ENCODE assay signal across 1 cellular context in the genomic region with DNA sequence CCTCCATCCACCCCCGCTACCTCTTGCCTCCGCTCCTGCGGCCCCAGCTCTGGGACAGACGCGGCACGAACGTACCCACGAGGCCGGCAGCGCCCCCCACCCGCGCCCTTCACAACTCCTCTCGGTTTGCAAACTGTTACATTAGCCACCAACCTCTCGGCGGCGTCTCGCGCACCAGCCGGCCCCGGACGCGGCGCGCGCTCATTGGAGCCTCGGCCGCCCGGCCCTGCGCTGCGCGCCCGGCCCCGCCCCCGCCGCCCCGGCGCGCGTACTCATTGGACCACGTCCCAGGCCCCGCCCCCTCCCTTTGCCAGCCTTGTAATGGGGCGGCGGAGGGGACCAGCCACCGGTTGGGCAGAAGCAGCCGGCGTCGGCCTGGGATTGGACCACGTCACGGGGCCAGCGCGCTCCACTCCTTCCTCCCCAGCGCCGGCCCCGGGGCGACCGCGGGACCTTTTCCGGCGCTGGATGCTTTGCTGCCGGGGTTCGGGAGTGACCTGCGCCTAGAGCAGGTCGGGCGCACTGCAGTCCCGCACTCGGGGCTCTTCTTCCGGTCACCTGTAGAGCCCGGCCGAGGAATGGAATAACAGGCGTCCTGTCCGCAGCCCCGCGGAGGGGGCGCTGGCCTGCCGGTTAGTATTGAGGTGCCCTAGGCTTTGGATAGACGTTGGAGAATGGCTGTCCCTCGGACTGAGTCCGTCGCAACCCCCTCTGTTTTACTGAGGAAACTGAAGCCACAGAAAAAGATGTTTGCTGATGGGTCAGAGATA.
TF ChIP-seq lines count a peak whose summit lies in the region.

A gene with protein sequence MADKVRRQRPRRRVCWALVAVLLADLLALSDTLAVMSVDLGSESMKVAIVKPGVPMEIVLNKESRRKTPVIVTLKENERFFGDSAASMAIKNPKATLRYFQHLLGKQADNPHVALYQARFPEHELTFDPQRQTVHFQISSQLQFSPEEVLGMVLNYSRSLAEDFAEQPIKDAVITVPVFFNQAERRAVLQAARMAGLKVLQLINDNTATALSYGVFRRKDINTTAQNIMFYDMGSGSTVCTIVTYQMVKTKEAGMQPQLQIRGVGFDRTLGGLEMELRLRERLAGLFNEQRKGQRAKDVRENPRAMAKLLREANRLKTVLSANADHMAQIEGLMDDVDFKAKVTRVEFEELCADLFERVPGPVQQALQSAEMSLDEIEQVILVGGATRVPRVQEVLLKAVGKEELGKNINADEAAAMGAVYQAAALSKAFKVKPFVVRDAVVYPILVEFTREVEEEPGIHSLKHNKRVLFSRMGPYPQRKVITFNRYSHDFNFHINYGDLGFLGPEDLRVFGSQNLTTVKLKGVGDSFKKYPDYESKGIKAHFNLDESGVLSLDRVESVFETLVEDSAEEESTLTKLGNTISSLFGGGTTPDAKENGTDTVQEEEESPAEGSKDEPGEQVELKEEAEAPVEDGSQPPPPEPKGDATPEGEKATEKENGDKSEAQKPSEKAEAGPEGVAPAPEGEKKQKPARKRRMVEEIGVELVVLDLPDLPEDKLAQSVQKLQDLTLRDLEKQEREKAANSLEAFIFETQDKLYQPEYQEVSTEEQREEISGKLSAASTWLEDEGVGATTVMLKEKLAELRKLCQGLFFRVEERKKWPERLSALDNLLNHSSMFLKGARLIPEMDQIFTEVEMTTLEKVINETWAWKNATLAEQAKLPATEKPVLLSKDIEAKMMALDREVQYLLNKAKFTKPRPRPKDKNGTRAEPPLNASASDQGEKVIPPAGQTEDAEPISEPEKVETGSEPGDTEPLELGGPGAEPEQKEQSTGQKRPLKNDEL (minus strand): TSS at position 206 of the 770 bp plus-strand sequence. CDS start 1,045 bp downstream, outside the sequence.

TF ChIP-seq in HepG2, 621 proteins besides CTCF, POLR2A, EP300 and RAD21 (continued from another document and continues in another):
- TF ChIP-seq, protein P1, sequence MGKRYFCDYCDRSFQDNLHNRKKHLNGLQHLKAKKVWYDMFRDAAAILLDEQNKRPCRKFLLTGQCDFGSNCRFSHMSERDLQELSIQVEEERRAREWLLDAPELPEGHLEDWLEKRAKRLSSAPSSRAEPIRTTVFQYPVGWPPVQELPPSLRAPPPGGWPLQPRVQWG (CRISPR knock-in tag; IDR thresholded peaks at IDR 0.05; ENCODE audit: borderline replicate concordance, low read depth), result no peak
- TF ChIP-seq GATAD2A (CRISPR knock-in tag; IDR thresholded peaks at IDR 0.05) (peak; percentile 59), ARNTL (CRISPR knock-in tag; IDR thresholded peaks at IDR 0.05) (no peak), ZNF674 (CRISPR knock-in tag; IDR thresholded peaks at IDR 0.05; ENCODE audit: low read depth) (no peak), ZBTB3 (CRISPR knock-in tag; IDR thresholded peaks at IDR 0.05; ENCODE audit: borderline replicate concordance, low read depth) (no peak), ZNF432 (CRISPR knock-in tag; IDR thresholded peaks at IDR 0.05; ENCODE audit: borderline replicate concordance) (no peak), ZNF841 (CRISPR knock-in tag; IDR thresholded peaks at IDR 0.05; ENCODE audit: borderline replicate concordance) (no peak), SP2 (CRISPR knock-in tag; IDR thresholded peaks at IDR 0.05) (peak; percentile 74), HNRNPL (IDR thresholded peaks at IDR 0.05; ENCODE audit: low read depth, low read length) (no peak; the same call in 1 of the 2 replicates), FLYWCH1 (CRISPR knock-in tag; IDR thresholded peaks at IDR 0.05) (no peak), ZNF605 (CRISPR knock-in tag; IDR thresholded peaks at IDR 0.05) (0 out of 2 replicates have a peak, but pooled peaks have one; percentile 17), ZNF607 (CRISPR knock-in tag; IDR thresholded peaks at IDR 0.05; ENCODE audit: borderline replicate concordance) (no peak), EED (CRISPR knock-in tag; IDR thresholded peaks at IDR 0.05) (no peak), ZFP36 (IDR thresholded peaks at IDR 0.05; ENCODE audit: borderline replicate concordance, low read depth, low read length, partially characterized antibody) (no peak), SYNCRIP (IDR thresholded peaks at IDR 0.05; ENCODE audit: insufficient read depth, low read depth, low read length) (no peak), PCBP2 (optimal IDR thresholded peaks at IDR 0.05; ENCODE audit: low read depth, low read length, poor library complexity, severe bottlenecking) (no peak), KDM5A (IDR thresholded peaks at IDR 0.05; ENCODE audit: borderline replicate concordance, low read length) (peak; percentile 51; the same call in 1 of the 2 replicates), ZNF549 (CRISPR knock-in tag; IDR thresholded peaks at IDR 0.05) (no peak), ZNF772 (CRISPR knock-in tag; IDR thresholded peaks at IDR 0.05) (no peak), ZNF850 (CRISPR knock-in tag; conservative IDR thresholded peaks at IDR 0.05) (no peak), HOXD1 (CRISPR knock-in tag; IDR thresholded peaks at IDR 0.05) (no peak), SAP130 (CRISPR knock-in tag; IDR thresholded peaks at IDR 0.05; ENCODE audit: low read depth) (peak; percentile 91), DNMT1 (CRISPR knock-in tag; IDR thresholded peaks at IDR 0.05) (no peak), ZFP1 (CRISPR knock-in tag; IDR thresholded peaks at IDR 0.05) (no peak), ZBTB42 (CRISPR knock-in tag; IDR thresholded peaks at IDR 0.05) (no peak)
- TF ChIP-seq, protein P2, sequence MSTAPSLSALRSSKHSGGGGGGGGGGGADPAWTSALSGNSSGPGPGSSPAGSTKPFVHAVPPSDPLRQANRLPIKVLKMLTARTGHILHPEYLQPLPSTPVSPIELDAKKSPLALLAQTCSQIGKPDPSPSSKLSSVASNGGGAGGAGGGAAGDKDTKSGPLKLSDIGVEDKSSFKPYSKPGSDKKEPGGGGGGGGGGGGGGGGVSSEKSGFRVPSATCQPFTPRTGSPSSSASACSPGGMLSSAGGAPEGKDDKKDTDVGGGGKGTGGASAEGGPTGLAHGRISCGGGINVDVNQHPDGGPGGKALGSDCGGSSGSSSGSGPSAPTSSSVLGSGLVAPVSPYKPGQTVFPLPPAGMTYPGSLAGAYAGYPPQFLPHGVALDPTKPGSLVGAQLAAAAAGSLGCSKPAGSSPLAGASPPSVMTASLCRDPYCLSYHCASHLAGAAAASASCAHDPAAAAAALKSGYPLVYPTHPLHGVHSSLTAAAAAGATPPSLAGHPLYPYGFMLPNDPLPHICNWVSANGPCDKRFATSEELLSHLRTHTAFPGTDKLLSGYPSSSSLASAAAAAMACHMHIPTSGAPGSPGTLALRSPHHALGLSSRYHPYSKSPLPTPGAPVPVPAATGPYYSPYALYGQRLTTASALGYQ (CRISPR knock-in tag; IDR thresholded peaks at IDR 0.05), result no peak
- TF ChIP-seq, protein P3, sequence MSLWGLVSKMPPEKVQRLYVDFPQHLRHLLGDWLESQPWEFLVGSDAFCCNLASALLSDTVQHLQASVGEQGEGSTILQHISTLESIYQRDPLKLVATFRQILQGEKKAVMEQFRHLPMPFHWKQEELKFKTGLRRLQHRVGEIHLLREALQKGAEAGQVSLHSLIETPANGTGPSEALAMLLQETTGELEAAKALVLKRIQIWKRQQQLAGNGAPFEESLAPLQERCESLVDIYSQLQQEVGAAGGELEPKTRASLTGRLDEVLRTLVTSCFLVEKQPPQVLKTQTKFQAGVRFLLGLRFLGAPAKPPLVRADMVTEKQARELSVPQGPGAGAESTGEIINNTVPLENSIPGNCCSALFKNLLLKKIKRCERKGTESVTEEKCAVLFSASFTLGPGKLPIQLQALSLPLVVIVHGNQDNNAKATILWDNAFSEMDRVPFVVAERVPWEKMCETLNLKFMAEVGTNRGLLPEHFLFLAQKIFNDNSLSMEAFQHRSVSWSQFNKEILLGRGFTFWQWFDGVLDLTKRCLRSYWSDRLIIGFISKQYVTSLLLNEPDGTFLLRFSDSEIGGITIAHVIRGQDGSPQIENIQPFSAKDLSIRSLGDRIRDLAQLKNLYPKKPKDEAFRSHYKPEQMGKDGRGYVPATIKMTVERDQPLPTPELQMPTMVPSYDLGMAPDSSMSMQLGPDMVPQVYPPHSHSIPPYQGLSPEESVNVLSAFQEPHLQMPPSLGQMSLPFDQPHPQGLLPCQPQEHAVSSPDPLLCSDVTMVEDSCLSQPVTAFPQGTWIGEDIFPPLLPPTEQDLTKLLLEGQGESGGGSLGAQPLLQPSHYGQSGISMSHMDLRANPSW (CRISPR knock-in tag; IDR thresholded peaks at IDR 0.05; ENCODE audit: borderline replicate concordance), result peak; percentile 48; the same call in 1 of the 2 replicates
- TF ChIP-seq, protein P4, sequence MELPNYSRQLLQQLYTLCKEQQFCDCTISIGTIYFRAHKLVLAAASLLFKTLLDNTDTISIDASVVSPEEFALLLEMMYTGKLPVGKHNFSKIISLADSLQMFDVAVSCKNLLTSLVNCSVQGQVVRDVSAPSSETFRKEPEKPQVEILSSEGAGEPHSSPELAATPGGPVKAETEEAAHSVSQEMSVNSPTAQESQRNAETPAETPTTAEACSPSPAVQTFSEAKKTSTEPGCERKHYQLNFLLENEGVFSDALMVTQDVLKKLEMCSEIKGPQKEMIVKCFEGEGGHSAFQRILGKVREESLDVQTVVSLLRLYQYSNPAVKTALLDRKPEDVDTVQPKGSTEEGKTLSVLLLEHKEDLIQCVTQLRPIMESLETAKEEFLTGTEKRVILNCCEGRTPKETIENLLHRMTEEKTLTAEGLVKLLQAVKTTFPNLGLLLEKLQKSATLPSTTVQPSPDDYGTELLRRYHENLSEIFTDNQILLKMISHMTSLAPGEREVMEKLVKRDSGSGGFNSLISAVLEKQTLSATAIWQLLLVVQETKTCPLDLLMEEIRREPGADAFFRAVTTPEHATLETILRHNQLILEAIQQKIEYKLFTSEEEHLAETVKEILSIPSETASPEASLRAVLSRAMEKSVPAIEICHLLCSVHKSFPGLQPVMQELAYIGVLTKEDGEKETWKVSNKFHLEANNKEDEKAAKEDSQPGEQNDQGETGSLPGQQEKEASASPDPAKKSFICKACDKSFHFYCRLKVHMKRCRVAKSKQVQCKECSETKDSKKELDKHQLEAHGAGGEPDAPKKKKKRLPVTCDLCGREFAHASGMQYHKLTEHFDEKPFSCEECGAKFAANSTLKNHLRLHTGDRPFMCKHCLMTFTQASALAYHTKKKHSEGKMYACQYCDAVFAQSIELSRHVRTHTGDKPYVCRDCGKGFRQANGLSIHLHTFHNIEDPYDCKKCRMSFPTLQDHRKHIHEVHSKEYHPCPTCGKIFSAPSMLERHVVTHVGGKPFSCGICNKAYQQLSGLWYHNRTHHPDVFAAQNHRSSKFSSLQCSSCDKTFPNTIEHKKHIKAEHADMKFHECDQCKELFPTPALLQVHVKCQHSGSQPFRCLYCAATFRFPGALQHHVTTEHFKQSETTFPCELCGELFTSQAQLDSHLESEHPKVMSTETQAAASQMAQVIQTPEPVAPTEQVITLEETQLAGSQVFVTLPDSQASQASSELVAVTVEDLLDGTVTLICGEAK (IDR thresholded peaks at IDR 0.05), result no peak
- TF ChIP-seq, protein P4 (CRISPR knock-in tag; IDR thresholded peaks at IDR 0.05), result 0 out of 2 replicates have a peak, but pooled peaks have one; percentile 2
- TF ChIP-seq, protein P5, sequence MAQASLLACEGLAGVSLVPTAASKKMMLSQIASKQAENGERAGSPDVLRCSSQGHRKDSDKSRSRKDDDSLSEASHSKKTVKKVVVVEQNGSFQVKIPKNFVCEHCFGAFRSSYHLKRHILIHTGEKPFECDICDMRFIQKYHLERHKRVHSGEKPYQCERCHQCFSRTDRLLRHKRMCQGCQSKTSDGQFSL (CRISPR knock-in tag; IDR thresholded peaks at IDR 0.05), result no peak; the same call in 1 of the 2 replicates
- TF ChIP-seq, protein P6, sequence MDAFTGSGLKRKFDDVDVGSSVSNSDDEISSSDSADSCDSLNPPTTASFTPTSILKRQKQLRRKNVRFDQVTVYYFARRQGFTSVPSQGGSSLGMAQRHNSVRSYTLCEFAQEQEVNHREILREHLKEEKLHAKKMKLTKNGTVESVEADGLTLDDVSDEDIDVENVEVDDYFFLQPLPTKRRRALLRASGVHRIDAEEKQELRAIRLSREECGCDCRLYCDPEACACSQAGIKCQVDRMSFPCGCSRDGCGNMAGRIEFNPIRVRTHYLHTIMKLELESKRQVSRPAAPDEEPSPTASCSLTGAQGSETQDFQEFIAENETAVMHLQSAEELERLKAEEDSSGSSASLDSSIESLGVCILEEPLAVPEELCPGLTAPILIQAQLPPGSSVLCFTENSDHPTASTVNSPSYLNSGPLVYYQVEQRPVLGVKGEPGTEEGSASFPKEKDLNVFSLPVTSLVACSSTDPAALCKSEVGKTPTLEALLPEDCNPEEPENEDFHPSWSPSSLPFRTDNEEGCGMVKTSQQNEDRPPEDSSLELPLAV (CRISPR knock-in tag; conservative IDR thresholded peaks at IDR 0.05; ENCODE audit: low read depth), result no peak
- TF ChIP-seq, protein P7, sequence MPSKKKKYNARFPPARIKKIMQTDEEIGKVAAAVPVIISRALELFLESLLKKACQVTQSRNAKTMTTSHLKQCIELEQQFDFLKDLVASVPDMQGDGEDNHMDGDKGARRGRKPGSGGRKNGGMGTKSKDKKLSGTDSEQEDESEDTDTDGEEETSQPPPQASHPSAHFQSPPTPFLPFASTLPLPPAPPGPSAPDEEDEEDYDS (CRISPR knock-in tag; IDR thresholded peaks at IDR 0.05), result peak; percentile 76
